Comparison of ENCODE assay signal across 7 cellular contexts in the genomic region with DNA sequence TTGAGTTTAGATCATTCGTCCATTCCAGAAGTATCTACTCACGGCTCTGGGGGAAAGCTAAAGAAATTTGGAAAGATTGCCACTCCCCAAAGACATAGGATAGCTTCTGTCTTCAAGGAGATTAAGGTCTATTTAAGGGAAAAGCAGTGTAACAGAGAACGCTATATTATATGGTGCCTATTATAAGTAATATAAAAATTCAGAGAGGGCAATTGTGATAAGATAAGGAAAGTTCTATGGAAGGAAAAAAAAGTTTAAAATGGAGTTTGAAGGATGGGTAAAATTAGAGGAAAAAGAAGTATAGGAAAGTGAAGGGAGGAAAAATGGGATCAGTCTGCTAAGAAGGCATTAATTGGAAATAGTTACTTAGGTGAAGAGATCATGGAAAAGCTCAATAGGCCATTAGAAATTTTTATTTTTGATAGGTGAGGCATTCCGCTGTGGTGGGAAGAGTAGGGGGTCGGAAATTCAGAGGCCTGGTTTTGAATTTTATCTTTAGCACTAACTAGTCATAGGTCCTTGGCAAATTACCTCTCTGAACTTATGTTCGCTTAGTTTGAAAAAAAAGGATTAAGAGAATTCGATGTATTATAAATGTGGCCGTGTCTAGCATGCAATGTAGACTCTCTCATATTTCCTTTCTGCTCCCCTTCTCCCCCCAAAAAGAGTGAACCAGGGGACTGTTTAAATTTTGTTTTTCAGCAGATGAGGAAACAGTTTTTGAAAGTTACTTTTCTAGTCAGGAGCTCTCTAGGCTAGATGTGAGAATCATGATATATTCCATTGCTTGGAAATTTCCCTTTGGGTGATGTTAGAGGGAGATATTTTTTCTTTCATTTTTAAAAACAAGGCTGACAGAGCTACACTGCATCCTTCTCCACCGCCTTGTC. TPM values are rescaled to one million over a fixed set of nuclear protein-coding genes. Genes with fewer than 3 reads are reported as not detected.
A peak's percentile ranks its signal among the peaks of the same experiment; 100 is the strongest.
DNase-seq lines count a peak whose midpoint lies in the region; ATAC-seq and TF ChIP-seq lines count a peak whose summit lies in the region.

No MANE protein-coding gene starts in this region.

- no peaks in the 10 kb centered on the region for H3K27me3 Mint-ChIP-seq in activated T-helper 17 cell treated with anti-CD3 and anti-CD28 coated beads, Interleukin-2, amount 50 U/mL, for 72 hours

- intact Hi-C loops in stomach (cut with DNase I; ENCODE audit: low total_unique reads), result no loop called here

- TF ChIP-seq CTCF in stomach (IDR thresholded peaks at IDR 0.05), result no peak

- peak overlapping the region; percentile 99 for H3K27ac Mint-ChIP-seq in activated T-helper 17 cell treated with anti-CD3 and anti-CD28 coated beads, Interleukin-2, amount 50 U/mL, for 72 hours

- WGBS in stomach, 5 donors, result 58 to 63% (median 61%) methylated on average over 9 of the region's 9 CpGs

- H3K27ac ChIP-seq in iPS-18a (ENCODE audit: low read length), result no peak overlapping the region
- peak overlapping the region; percentile 58 to 98 (median 94) for H3K27ac ChIP-seq in stomach

- no peak for TF ChIP-seq POLR2A in stomach (IDR thresholded peaks at IDR 0.05)

- H3K9me3 ChIP-seq in iPS-18a (ENCODE audit: control insufficient read depth, low read depth, low read length), result no peaks in the 10 kb centered on the region
- no peaks in the 10 kb centered on the region for H3K9me3 ChIP-seq in stomach

- H3K9me3 Mint-ChIP-seq in activated T-helper 17 cell treated with anti-CD3 and anti-CD28 coated beads, Interleukin-2, amount 50 U/mL, for 72 hours, result no peaks in the 10 kb centered on the region

- H3K4me3 Mint-ChIP-seq in activated T-helper 17 cell treated with anti-CD3 and anti-CD28 coated beads, Interleukin-2, amount 50 U/mL, for 72 hours, result peak overlapping the region; percentile 97

- ATAC-seq in HG03432 (IDR thresholded peaks at IDR 0.05; ENCODE audit: unreplicated experiment) (peak; percentile 2), HG03354 (IDR thresholded peaks at IDR 0.05; ENCODE audit: poor library complexity, severe bottlenecking, unreplicated experiment) (no peak)
- no peak for ATAC-seq in activated T-helper 17 cell treated with anti-CD3 and anti-CD28 coated beads, Interleukin-2, amount 50 U/mL, for 72 hours (replicated peaks)

- H3K36me3 Mint-ChIP-seq in activated T-helper 17 cell treated with anti-CD3 and anti-CD28 coated beads, Interleukin-2, amount 50 U/mL, for 72 hours (ENCODE audit: low read depth), result peaks cover 23% of the 10 kb centered on the region

- H3K36me3 ChIP-seq in iPS-18a (ENCODE audit: control insufficient read depth, low read depth, low read length) (no peaks in the 10 kb centered on the region), stomach (no peaks in the 10 kb centered on the region)

- H3K4me3 ChIP-seq in iPS-18a (ENCODE audit: low read length) (peak overlapping the region; percentile 95), stomach (peak overlapping the region; percentile 64 to 83 (median 73))

- no peak for TF ChIP-seq EP300 in stomach (IDR thresholded peaks at IDR 0.05)

- H3K4me1 ChIP-seq in iPS-18a (ENCODE audit: control insufficient read depth, low read depth, low read length) (peaks cover 4% of the 10 kb centered on the region), stomach (peaks cover 23 to 41% (median 32%) of the 10 kb centered on the region in 4 donors)

- no peak overlapping the region for H3K9ac ChIP-seq in iPS-18a (ENCODE audit: low read length)

- H3K4me1 Mint-ChIP-seq in activated T-helper 17 cell treated with anti-CD3 and anti-CD28 coated beads, Interleukin-2, amount 50 U/mL, for 72 hours, result peaks cover 33% of the 10 kb centered on the region

- no peaks in the 10 kb centered on the region for H3K27me3 ChIP-seq in iPS-18a (ENCODE audit: control insufficient read depth, insufficient read depth, low read length)
- no peaks in the 10 kb centered on the region for H3K27me3 ChIP-seq in stomach

- DNase-seq in stomach, result no peak
- no peak for DNase-seq in ecto neural progenitor cell (ENCODE audit: low spot score)
- DNase-seq in activated CD4-positive, alpha-beta T cell treated with anti-CD3 and anti-CD28 coated beads, Interleukin-2, amount 50 U/mL, for 1 hour, result no peak

RNA-seq across cellular contexts. Expression of gene CDC27, which starts 0.9 kb away (rescaled TPM):
- 100 to 1,000 TPM; 122 to 146 TPM for total RNA-seq in activated T-helper 17 cell treated with anti-CD3 and anti-CD28 coated beads, Interleukin-2, amount 50 U/mL, for 72 hours
- 100 to 1,000 TPM in 1 of 5 donors, 10 to 100 TPM in 3, 1 to 10 TPM in 1; 3.2 to 104 (median 75.9) TPM for total RNA-seq in stomach
- polyA plus RNA-seq in stomach, result 10 to 100 TPM in 2 of 3 donors, 1 to 10 TPM in 1; 7.7 to 17.7 (median 15.4) TPM

RNA-seq across cellular contexts. Expression of gene MYL4, which starts 19.2 kb away (rescaled TPM):
- under 1 TPM; 0.30 to 0.53 TPM for total RNA-seq in activated T-helper 17 cell treated with anti-CD3 and anti-CD28 coated beads, Interleukin-2, amount 50 U/mL, for 72 hours
- total RNA-seq in stomach, result 1 to 10 TPM in 2 of 5 donors, not detected in 3; 1.7 to 5.7 TPM
- 1 to 10 TPM in 2 of 3 donors, under 1 TPM in 1; 0.20 to 2.1 (median 1.5) TPM for polyA plus RNA-seq in stomach
